ENCODE assay signal across 34 cellular contexts in genomic region chr10:43108951-43109350, GRCh38. TPM values are rescaled to one million over a fixed set of nuclear protein-coding genes. Genes with fewer than 3 reads are reported as not detected.
"Had no signal": no experiment of that assay in that cellular context is flagged by ENCODE, and none has a peak within 500 bp of the region (broad histone marks: within the 10 kb centered on the region; RNA-seq: fewer than 3 reads in every experiment).

No MANE protein-coding gene starts in this region.

- H3K27ac Mint-ChIP-seq: activated CD4-positive, alpha-beta memory T cell treated with anti-CD3 and anti-CD28 coated beads for 36 hours; activated CD4-positive, alpha-beta T cell treated with anti-CD3 and anti-CD28 coated beads for 36 hours; activated naive CD4-positive, alpha-beta T cell treated with anti-CD3 and anti-CD28 coated beads for 36 hours; activated naive CD4-positive, alpha-beta T cell treated with anti-CD3 and anti-CD28 coated beads, Interleukin-2, amount 50 U/mL, for 72 hours; activated T-helper 1 cell treated with anti-CD3 and anti-CD28 coated beads, Interleukin-12 subunit alpha, Interleukin-12 subunit beta, Interleukin-2, Interleukin-4 antibody, amounts not matched to agents 30 ng/mL and 10 ng/mL and 1 ng/mL, durations not matched to agents 14 hours and 24 hours and 36 hours had no signal

- H3K27me3 ChIP-seq: adrenal gland, body of pancreas, breast epithelium, MG63, Peyer's patch had no signal

- H3K9me3 ChIP-seq: adrenal gland, body of pancreas, breast epithelium, MG63, Peyer's patch had no signal

- H3K4me3 ChIP-seq: adrenal gland, body of pancreas, breast epithelium, MG63, Peyer's patch had no signal

- DNase-seq: activated CD4-positive, alpha-beta memory T cell treated with anti-CD3 and anti-CD28 coated beads for 36 hours; activated CD4-positive, alpha-beta T cell treated with anti-CD3 and anti-CD28 coated beads for 36 hours; activated CD4-positive, alpha-beta T cell treated with anti-CD3 and anti-CD28 coated beads, Interleukin-2, amount 50 U/mL, for 1 hour; activated CD8-positive, alpha-beta memory T cell treated with anti-CD3 and anti-CD28 coated beads, Interleukin-2, amount 50 U/mL, for 4 hours; activated gamma-delta T cell treated with Interleukin-2 at 50 U/mL for 16 hours; activated naive CD4-positive, alpha-beta T cell treated with anti-CD3 and anti-CD28 coated beads for 36 hours; activated T-cell treated with anti-CD3 and anti-CD28 coated beads for 4 hours; activated T-cell treated with anti-CD3 and anti-CD28 coated beads, Interleukin-2, amount 50 U/mL, for 4 hours; adrenal gland; body of pancreas; caudate nucleus; cerebellar nuclear complex; Karpas-422; KBM-7; MG63; NCI-H1048; NCI-H1105 treated with DMSO at 0.1 percent for 48 hours; NCI-H1436; NCI-H1694; NCI-H1930; NCI-H2081 treated with DMSO at 0.1 percent for 48 hours; NCI-H345; NCI-H510A; NCI-H526; NCI-H748 treated with DMSO at 0.1 percent for 48 hours; NK-92 treated with Interleukin-12 subunit alpha and Interleukin-12 subunit beta, amount 100 ng/mL, for 24 hours; PC-3; Peyer's patch; RPMI8226; SW 1271 had no signal

- H3K4me3 Mint-ChIP-seq: activated CD4-positive, alpha-beta memory T cell treated with anti-CD3 and anti-CD28 coated beads for 36 hours; activated CD4-positive, alpha-beta T cell treated with anti-CD3 and anti-CD28 coated beads for 36 hours; activated naive CD4-positive, alpha-beta T cell treated with anti-CD3 and anti-CD28 coated beads for 36 hours; activated T-cell treated with anti-CD3 and anti-CD28 coated beads, Interleukin-2, amount 50 U/mL, for 4 hours; activated T-helper 1 cell treated with anti-CD3 and anti-CD28 coated beads, Interleukin-12 subunit alpha, Interleukin-12 subunit beta, Interleukin-2, Interleukin-4 antibody, amounts not matched to agents 30 ng/mL and 10 ng/mL and 1 ng/mL, durations not matched to agents 14 hours and 24 hours and 36 hours; T-helper 2 cell treated with Interferon-gamma antibody and Interleukin-4, amounts not matched to agents 5 μg/mL and 100 μg/mL, for 36 hours had no signal

- H3K36me3 Mint-ChIP-seq: activated CD4-positive, alpha-beta memory T cell treated with anti-CD3 and anti-CD28 coated beads for 36 hours; activated naive CD4-positive, alpha-beta T cell treated with anti-CD3 and anti-CD28 coated beads, Interleukin-2, amount 50 U/mL, for 72 hours had no signal

- H3K4me1 ChIP-seq: breast epithelium had no signal

- H3K27ac ChIP-seq: adrenal gland, body of pancreas, breast epithelium, Peyer's patch had no signal

- H3K9me3 Mint-ChIP-seq: activated CD4-positive, alpha-beta memory T cell treated with anti-CD3 and anti-CD28 coated beads for 36 hours; activated naive CD4-positive, alpha-beta T cell treated with anti-CD3 and anti-CD28 coated beads for 36 hours; activated naive CD4-positive, alpha-beta T cell treated with anti-CD3 and anti-CD28 coated beads, Interleukin-2, amount 50 U/mL, for 72 hours; activated T-cell treated with anti-CD3 and anti-CD28 coated beads, Interleukin-2, amount 50 U/mL, for 4 hours; activated T-helper 1 cell treated with anti-CD3 and anti-CD28 coated beads, Interleukin-12 subunit alpha, Interleukin-12 subunit beta, Interleukin-2, Interleukin-4 antibody, amounts not matched to agents 30 ng/mL and 10 ng/mL and 1 ng/mL, durations not matched to agents 14 hours and 24 hours and 36 hours; T-helper 2 cell treated with Interferon-gamma antibody and Interleukin-4, amounts not matched to agents 5 μg/mL and 100 μg/mL, for 36 hours had no signal

- H3K36me3 ChIP-seq: adrenal gland, breast epithelium, MG63, Peyer's patch had no signal

RNA-seq across cellular contexts. Expression of gene RET, which starts 32.1 kb away (rescaled TPM):
- total RNA-seq: PC-3 had no signal
